ENCODE assay signal across 9 cellular contexts in genomic region chr19:36572593-36573019, GRCh38. TPM values are rescaled to one million over a fixed set of nuclear protein-coding genes. Genes with fewer than 3 reads are reported as not detected.
DNase-seq lines count a peak whose midpoint lies in the region; ATAC-seq and TF ChIP-seq lines count a peak whose summit lies in the region.
"Had no signal": no experiment of that assay in that cellular context is flagged by ENCODE, and none has a peak within 500 bp of the region (broad histone marks: within the 10 kb centered on the region; RNA-seq: fewer than 3 reads in every experiment).

No MANE protein-coding gene starts in this region.

- peak; percentile 15 for DNase-seq in GM23338 (ENCODE audit: low spot score)
- DNase-seq in WERI-Rb-1, result no peak
- no peak for DNase-seq in glutamatergic neuron
- no peak for DNase-seq in NOMO-1 treated with DMSO at 0.1 percent for 48 hours (lab: John Stamatoyannopoulos, UW; ENCODE audit: unreplicated experiment)
- no peak for DNase-seq in DMS153 treated with DMSO at 0.1 percent for 48 hours (lab: John Stamatoyannopoulos, UW; ENCODE audit: unreplicated experiment)
- DNase-seq in DMS53 treated with DMSO at 0.1 percent for 48 hours (lab: John Stamatoyannopoulos, UW; ENCODE audit: unreplicated experiment), result no peak

- H3K9me3 ChIP-seq in WERI-Rb-1 (ENCODE audit: severe bottlenecking) (peaks cover under 1% of the 10 kb centered on the region), skeletal muscle satellite cell (replicated peaks; ENCODE audit: low read length) (no peaks in the 10 kb centered on the region)

- H3K27ac Mint-ChIP-seq in GM23338 (peak overlapping the region; percentile 97), glutamatergic neuron (ENCODE audit: unreplicated experiment) (peak overlapping the region; percentile 94)

- H3K4me1 ChIP-seq in GM23338 (ENCODE audit: insufficient read depth) (0 out of 2 replicates have a peak, but pooled peaks cover 5% of the 10 kb centered on the region), skeletal muscle satellite cell (ENCODE audit: control insufficient read depth, insufficient read depth, low read length) (peaks cover 3% of the 10 kb centered on the region)

- no peak for TF ChIP-seq CTCF in GM23338 (conservative IDR thresholded peaks at IDR 0.05; ENCODE audit: low read depth in 2 of 2)
- no peak for TF ChIP-seq CTCF in WERI-Rb-1 (IDR thresholded peaks at IDR 0.05; ENCODE audit: low read depth, low read length)
- TF ChIP-seq CTCF in glutamatergic neuron (IDR thresholded peaks at IDR 0.05; ENCODE audit: partially characterized antibody, unreplicated experiment), result no peak

- peaks cover 2% of the 10 kb centered on the region for H4K20me1 ChIP-seq in GM23338 (replicated peaks; ENCODE audit: insufficient read depth)

- H3K79me2 ChIP-seq in GM23338 (replicated peaks; ENCODE audit: insufficient read depth), result peaks cover 82% of the 10 kb centered on the region

- H3K4me2 ChIP-seq in GM23338 (peak overlapping the region; percentile 92), skeletal muscle satellite cell (ENCODE audit: low read length) (peak overlapping the region; percentile 99)

- peaks cover 45% of the 10 kb centered on the region for H3K36me3 Mint-ChIP-seq in GM23338 (ENCODE audit: low read depth)
- H3K36me3 Mint-ChIP-seq in glutamatergic neuron (ENCODE audit: unreplicated experiment), result peaks cover 19% of the 10 kb centered on the region

- ATAC-seq in GM23338, result no peak
- ATAC-seq in GM21526 (IDR thresholded peaks at IDR 0.05; ENCODE audit: low FRiP score, unreplicated experiment), result no peak
- ATAC-seq: HCT116 had no signal

- H3K27me3 Mint-ChIP-seq in GM23338 (ENCODE audit: insufficient read depth, low read depth, poor library complexity), result no peaks in the 10 kb centered on the region
- peaks cover 2% of the 10 kb centered on the region for H3K27me3 Mint-ChIP-seq in glutamatergic neuron (ENCODE audit: unreplicated experiment)

- H3K36me3 ChIP-seq in GM23338 (ENCODE audit: insufficient read depth), result peaks cover 16% of the 10 kb centered on the region
- H3K36me3 ChIP-seq in WERI-Rb-1, result peaks cover 45% of the 10 kb centered on the region
- H3K36me3 ChIP-seq in skeletal muscle satellite cell (ENCODE audit: insufficient read depth, low read length), result peaks cover 26% of the 10 kb centered on the region

- no peaks in the 10 kb centered on the region for H3F3A ChIP-seq in GM23338 (replicated peaks; ENCODE audit: low read depth)

- H3K9ac ChIP-seq in skeletal muscle satellite cell (ENCODE audit: low read depth, low read length), result peak overlapping the region; percentile 88

- H3K9me3 Mint-ChIP-seq in GM23338 (peaks cover 5% of the 10 kb centered on the region; the same call in 2 of the 3 replicates), glutamatergic neuron (ENCODE audit: unreplicated experiment) (peaks cover 7% of the 10 kb centered on the region)

- peak overlapping the region; percentile 85 for H3K27ac ChIP-seq in GM23338 (ENCODE audit: low read depth)
- peak overlapping the region; percentile 75 for H3K27ac ChIP-seq in WERI-Rb-1

- H3K4me3 Mint-ChIP-seq in GM23338, result peak overlapping the region; percentile 90
- H3K4me3 Mint-ChIP-seq in glutamatergic neuron (ENCODE audit: unreplicated experiment), result peak overlapping the region; percentile 98

- H3K4me1 Mint-ChIP-seq in GM23338 (peaks cover 13% of the 10 kb centered on the region; the same call in 2 of the 3 replicates), glutamatergic neuron (ENCODE audit: low read depth, unreplicated experiment) (peaks cover 11% of the 10 kb centered on the region)

- H3K4me3 ChIP-seq in GM23338 (peak overlapping the region; percentile 99), WERI-Rb-1 (ENCODE audit: low read depth, low read length) (peak overlapping the region; percentile 97), skeletal muscle satellite cell (ENCODE audit: low read length) (peak overlapping the region; percentile 89)

- H3K9me2 ChIP-seq in GM23338 (ENCODE audit: insufficient read depth), result no peaks in the 10 kb centered on the region

- H2AFZ ChIP-seq in GM23338, result peak overlapping the region; percentile 94; the same call in 1 of the 2 replicates

- H3K27me3 ChIP-seq in GM23338 (ENCODE audit: insufficient read depth) (no peaks in the 10 kb centered on the region), WERI-Rb-1 (ENCODE audit: insufficient read depth, low read depth, severe bottlenecking) (no peaks in the 10 kb centered on the region), skeletal muscle satellite cell (ENCODE audit: control insufficient read depth, insufficient read depth, low read length) (no peaks in the 10 kb centered on the region)

TF ChIP-seq in GM23338, 12 proteins besides CTCF, POLR2A, EP300 and RAD21 (continues in another document):
- TF ChIP-seq ETS1 (IDR thresholded peaks at IDR 0.05) (no peak), EZH2phosphoT487 (IDR thresholded peaks at IDR 0.05; ENCODE audit: unreplicated experiment) (no peak)

RNA-seq across cellular contexts. Expression of gene ZNF529, which starts 0.5 kb away (rescaled TPM):
- 12.8 and 16.5 TPM in 2 replicates for total RNA-seq in GM23338 (2014; rRNA removed; shearing (Covaris generic))
- polyA plus RNA-seq in GM23338 (2016; fragmentation: Nextera tagmentation; extraction: Ambion mirVana), result 6.1 and 9.2 TPM in 2 replicates
- 25.8 TPM for total RNA-seq in glutamatergic neuron (ENCODE audit: unreplicated experiment)
- 7.4 and 10.5 TPM in 2 replicates for total RNA-seq in skeletal muscle satellite cell (2012; rRNA removed)

RNA-seq across cellular contexts. Expression of gene ZNF382, which starts 32.5 kb away (rescaled TPM):
- 11.5 and 12.4 TPM in 2 replicates for total RNA-seq in GM23338 (2014; rRNA removed; shearing (Covaris generic))
- polyA plus RNA-seq in GM23338 (2016; fragmentation: Nextera tagmentation; extraction: Ambion mirVana), result 3.2 and 3.8 TPM in 2 replicates
- total RNA-seq in glutamatergic neuron (ENCODE audit: unreplicated experiment), result 77.1 TPM
- 4.8 and 6.6 TPM in 2 replicates for total RNA-seq in skeletal muscle satellite cell (2012; rRNA removed)

RNA-seq across cellular contexts. Expression of gene ZNF260, which starts 44.5 kb away (rescaled TPM):
- total RNA-seq in GM23338 (2014; rRNA removed; shearing (Covaris generic)), result 32.6 and 35.9 TPM in 2 replicates
- polyA plus RNA-seq in GM23338 (2016; fragmentation: Nextera tagmentation; extraction: Ambion mirVana), result 19.4 and 26.8 TPM in 2 replicates
- total RNA-seq in glutamatergic neuron (ENCODE audit: unreplicated experiment), result 22.4 TPM
- 9.8 and 14.2 TPM in 2 replicates for total RNA-seq in skeletal muscle satellite cell (2012; rRNA removed)
